Comparison of ENCODE assay signal across 21 cellular contexts in genomic region chr15:51863131-51863530, GRCh38. TPM values are rescaled to one million over a fixed set of nuclear protein-coding genes. Genes with fewer than 3 reads are reported as not detected.
A peak's percentile ranks its signal among the peaks of the same experiment; 100 is the strongest.
DNase-seq lines count a peak whose midpoint lies in the region; ATAC-seq and TF ChIP-seq lines count a peak whose summit lies in the region.
"Had no signal": no experiment of that assay in that cellular context is flagged by ENCODE, and none has a peak within 500 bp of the region (broad histone marks: within the 10 kb centered on the region; RNA-seq: fewer than 3 reads in every experiment).

No MANE protein-coding gene starts in this region.

- no peak overlapping the region for H3K27ac ChIP-seq in CD8-positive, alpha-beta T cell (ENCODE audit: low read depth, low read length)
- H3K27ac ChIP-seq in foreskin keratinocyte: peak overlapping the region; percentile 82
- no peak overlapping the region for H3K27ac ChIP-seq in effector memory CD4-positive, alpha-beta T cell (ENCODE audit: insufficient read depth, low read length, poor library complexity, severe bottlenecking)
- H3K27ac ChIP-seq: C4-2B, KMS-11 had no signal

- H3K36me3 Mint-ChIP-seq in activated T-cell treated with anti-CD3 and anti-CD28 coated beads, Interleukin-2, amount 50 U/mL, for 4 hours (ENCODE audit: insufficient read depth): peaks cover 44% of the 10 kb centered on the region
- H3K36me3 Mint-ChIP-seq in CD8-positive, alpha-beta T cell: peaks cover 64% of the 10 kb centered on the region
- H3K36me3 Mint-ChIP-seq in activated CD8-positive, alpha-beta T cell treated with anti-CD3 and anti-CD28 coated beads for 36 hours (ENCODE audit: low read depth): peaks cover 40% of the 10 kb centered on the region

- intact Hi-C loops in CD8-positive, alpha-beta T cell (cut with DNase I, micrococcal nuclease): no loop called here
- intact Hi-C loops in activated CD8-positive, alpha-beta T cell treated with anti-CD3 and anti-CD28 coated beads for 36 hours (cut with micrococcal nuclease): no loop called here

- TF ChIP-seq CTCF in CD8-positive, alpha-beta T cell (IDR thresholded peaks at IDR 0.05): no peak
- TF ChIP-seq CTCF in activated CD8-positive, alpha-beta T cell treated with anti-CD3 and anti-CD28 coated beads for 36 hours (IDR thresholded peaks at IDR 0.05): no peak
- TF ChIP-seq CTCF in foreskin keratinocyte (conservative IDR thresholded peaks at IDR 0.05): no peak

- no peaks in the 10 kb centered on the region for H3K27me3 ChIP-seq in CD8-positive, alpha-beta T cell (ENCODE audit: insufficient read depth, low read length)
- no peaks in the 10 kb centered on the region for H3K27me3 ChIP-seq in foreskin keratinocyte
- H3K27me3 ChIP-seq in effector memory CD4-positive, alpha-beta T cell (replicated peaks; ENCODE audit: control insufficient read depth, insufficient read depth, low read length, poor library complexity, severe bottlenecking): no peaks in the 10 kb centered on the region

- H3K4me3 ChIP-seq in CD8-positive, alpha-beta T cell (ENCODE audit: low read depth, low read length): no peak overlapping the region
- H3K4me3 ChIP-seq in effector memory CD4-positive, alpha-beta T cell (ENCODE audit: insufficient read depth, low read depth, low read length, poor library complexity, severe bottlenecking): no peak overlapping the region

- peaks cover 7% of the 10 kb centered on the region for H3K36me3 ChIP-seq in CD8-positive, alpha-beta T cell (ENCODE audit: insufficient read depth, low read length)
- peaks cover 9% of the 10 kb centered on the region for H3K36me3 ChIP-seq in effector memory CD4-positive, alpha-beta T cell (ENCODE audit: control insufficient read depth, insufficient read depth, low read length)

- H3K9me3 ChIP-seq in CD8-positive, alpha-beta T cell (ENCODE audit: low read length): no peaks in the 10 kb centered on the region
- H3K9me3 ChIP-seq in effector memory CD4-positive, alpha-beta T cell (ENCODE audit: control insufficient read depth, low read length): no peaks in the 10 kb centered on the region
- H3K9me3 ChIP-seq: SK-N-SH had no signal

- H3K4me1 ChIP-seq in CD8-positive, alpha-beta T cell (ENCODE audit: insufficient read depth, low read length): peaks cover 25% of the 10 kb centered on the region
- peaks cover 62% of the 10 kb centered on the region for H3K4me1 ChIP-seq in foreskin keratinocyte
- no peaks in the 10 kb centered on the region for H3K4me1 ChIP-seq in effector memory CD4-positive, alpha-beta T cell (ENCODE audit: control insufficient read depth, insufficient read depth, low read length, poor library complexity, severe bottlenecking)

- H3K4me1 Mint-ChIP-seq in activated T-cell treated with anti-CD3 and anti-CD28 coated beads, Interleukin-2, amount 50 U/mL, for 4 hours (ENCODE audit: low read depth): peaks cover 59% of the 10 kb centered on the region
- peaks cover 50% of the 10 kb centered on the region for H3K4me1 Mint-ChIP-seq in CD8-positive, alpha-beta T cell (ENCODE audit: low read depth)
- H3K4me1 Mint-ChIP-seq in activated CD8-positive, alpha-beta T cell treated with anti-CD3 and anti-CD28 coated beads for 36 hours (ENCODE audit: low read depth): peaks cover 51% of the 10 kb centered on the region
- H3K4me1 Mint-ChIP-seq: neural crest cell had no signal

- H3K27me3 Mint-ChIP-seq in activated T-cell treated with anti-CD3 and anti-CD28 coated beads, Interleukin-2, amount 50 U/mL, for 4 hours (ENCODE audit: low read depth): no peaks in the 10 kb centered on the region
- H3K27me3 Mint-ChIP-seq in CD8-positive, alpha-beta T cell (ENCODE audit: low read depth): no peaks in the 10 kb centered on the region
- H3K27me3 Mint-ChIP-seq in activated CD8-positive, alpha-beta T cell treated with anti-CD3 and anti-CD28 coated beads for 36 hours: no peaks in the 10 kb centered on the region
- H3K27me3 Mint-ChIP-seq: activated CD8-positive, alpha-beta memory T cell treated with anti-CD3 and anti-CD28 coated beads, Interleukin-2, amount 10 ng/mL, durations not matched to agents 7 days and 5 days; progenitor cell of endocrine pancreas had no signal

- peak overlapping the region; percentile 22 for H3K27ac Mint-ChIP-seq in CD8-positive, alpha-beta T cell
- H3K27ac Mint-ChIP-seq in activated CD8-positive, alpha-beta T cell treated with anti-CD3 and anti-CD28 coated beads for 36 hours: peak overlapping the region; percentile 58
- H3K27ac Mint-ChIP-seq: activated CD8-positive, alpha-beta memory T cell treated with anti-CD3 and anti-CD28 coated beads, Interleukin-2, amount 10 ng/mL, durations not matched to agents 7 days and 5 days; progenitor cell of endocrine pancreas had no signal

- no peak for DNase-seq in activated T-cell treated with anti-CD3 and anti-CD28 coated beads, Interleukin-2, amount 50 U/mL, for 4 hours
- no peak for DNase-seq in activated T-cell treated with anti-CD3 and anti-CD28 coated beads for 4 hours
- no peak for DNase-seq in CD8-positive, alpha-beta T cell
- no peak for DNase-seq in activated CD8-positive, alpha-beta T cell treated with anti-CD3 and anti-CD28 coated beads for 36 hours
- DNase-seq in foreskin keratinocyte: no peak
- no peak for DNase-seq in effector memory CD4-positive, alpha-beta T cell
- DNase-seq: activated CD4-positive, CD25-positive, alpha-beta regulatory T cell; activated CD8-positive, alpha-beta memory T cell treated with anti-CD3 and anti-CD28 coated beads, Interleukin-2, amount 10 ng/mL, durations not matched to agents 7 days and 5 days; activated gamma-delta T cell treated with Interleukin-2 at 50 U/mL for 16 hours; HCEC 1CT; hippocampal formation; left ventricle myocardium superior; NCI-H69; SK-N-SH; stimulated activated CD8-positive, alpha-beta memory T cell treated with anti-CD3 and anti-CD28 coated beads, Interleukin-4, amount 100 ng/mL, for 48 hours had no signal

- H3K9me3 Mint-ChIP-seq in activated T-cell treated with anti-CD3 and anti-CD28 coated beads, Interleukin-2, amount 50 U/mL, for 4 hours: no peaks in the 10 kb centered on the region
- no peaks in the 10 kb centered on the region for H3K9me3 Mint-ChIP-seq in CD8-positive, alpha-beta T cell
- H3K9me3 Mint-ChIP-seq in activated CD8-positive, alpha-beta T cell treated with anti-CD3 and anti-CD28 coated beads for 36 hours: peaks cover 2% of the 10 kb centered on the region

- ATAC-seq in activated T-cell treated with anti-CD3 and anti-CD28 coated beads, Interleukin-2, amount 50 U/mL, for 4 hours: no peak
- ATAC-seq in CD8-positive, alpha-beta T cell: no peak
- no peak for ATAC-seq in activated CD8-positive, alpha-beta T cell treated with anti-CD3 and anti-CD28 coated beads for 36 hours
- ATAC-seq in foreskin keratinocyte: no peak
- no peak for ATAC-seq in HG03135 (IDR thresholded peaks at IDR 0.05; ENCODE audit: unreplicated experiment)
- ATAC-seq in GM21737 (IDR thresholded peaks at IDR 0.05; ENCODE audit: unreplicated experiment): no peak
- ATAC-seq: activated CD8-positive, alpha-beta memory T cell treated with anti-CD3 and anti-CD28 coated beads, Interleukin-2, amount 10 ng/mL, durations not matched to agents 7 days and 5 days; left ventricle myocardium superior had no signal

- peak overlapping the region; percentile 19 for H3K4me3 Mint-ChIP-seq in activated T-cell treated with anti-CD3 and anti-CD28 coated beads, Interleukin-2, amount 50 U/mL, for 4 hours
- H3K4me3 Mint-ChIP-seq in CD8-positive, alpha-beta T cell: no peak overlapping the region
- H3K4me3 Mint-ChIP-seq in activated CD8-positive, alpha-beta T cell treated with anti-CD3 and anti-CD28 coated beads for 36 hours: no peak overlapping the region
- H3K4me3 Mint-ChIP-seq: activated CD8-positive, alpha-beta memory T cell treated with anti-CD3 and anti-CD28 coated beads, Interleukin-2, amount 10 ng/mL, durations not matched to agents 7 days and 5 days; neural crest cell had no signal

- CTCF ChIA-PET in CD8-positive, alpha-beta T cell (lab: Charles Lee): interaction anchor here (1.2 kb wide), 1 partner anchor 28 kb away, joined by 4 read pairs; no protein-coding TSS in a partner anchor
- CTCF ChIA-PET in activated CD8-positive, alpha-beta T cell treated with anti-CD3 and anti-CD28 coated beads for 36 hours (lab: Charles Lee): interaction anchor here (1.3 to 1.9 kb wide), 2 partner anchors 26 to 213 kb away, joined by 4 to 7 read pairs; no protein-coding TSS in a partner anchor

- POLR2A ChIA-PET in CD8-positive, alpha-beta T cell (lab: Charles Lee): no interaction called here
- POLR2A ChIA-PET in activated CD8-positive, alpha-beta T cell treated with anti-CD3 and anti-CD28 coated beads for 36 hours (lab: Charles Lee): interaction anchor here (1.2 kb wide), 1 partner anchor 11 kb away, joined by 3 read pairs; no protein-coding TSS in a partner anchor

RNA-seq across cellular contexts. Expression of gene TMOD3, which starts 33.7 kb away (rescaled TPM):
- 10 to 100 TPM; 43.2 to 47.4 (median 46.3) TPM for total RNA-seq in activated T-cell treated with anti-CD3 and anti-CD28 coated beads, Interleukin-2, amount 50 U/mL, for 4 hours
- total RNA-seq in CD8-positive, alpha-beta T cell: 10 to 100 TPM; 32.7 to 32.9 TPM
- total RNA-seq in activated CD8-positive, alpha-beta T cell treated with anti-CD3 and anti-CD28 coated beads for 36 hours: 10 to 100 TPM; 53.6 to 59.2 TPM
- 119 and 120 TPM in 2 replicates for total RNA-seq in foreskin keratinocyte
- polyA plus RNA-seq in foreskin keratinocyte: 23.8 and 29.1 TPM in 2 replicates
